ENCODE assay signal across 14 cellular contexts in genomic region chr1:203684077-203684476, GRCh38. TPM values are rescaled to one million over a fixed set of nuclear protein-coding genes. Genes with fewer than 3 reads are reported as not detected.
A peak's percentile ranks its signal among the peaks of the same experiment; 100 is the strongest.
DNase-seq lines count a peak whose midpoint lies in the region; ATAC-seq and TF ChIP-seq lines count a peak whose summit lies in the region.
"Had no signal": no experiment of that assay in that cellular context is flagged by ENCODE, and none has a peak within 500 bp of the region (broad histone marks: within the 10 kb centered on the region; RNA-seq: fewer than 3 reads in every experiment).

No MANE protein-coding gene starts in this region.

- ATAC-seq in activated T-cell treated with anti-CD3 and anti-CD28 coated beads, Interleukin-2, amount 50 U/mL, for 72 hours (replicated peaks in 1 of 2), result no peak
- ATAC-seq in lower lobe of right lung (no peak), HG02588 (IDR thresholded peaks at IDR 0.05; ENCODE audit: unreplicated experiment) (no peak)

- no peak overlapping the region for H3K4me3 ChIP-seq in lower lobe of right lung
- H3K4me3 ChIP-seq: GM23248 had no signal

- no peak for TF ChIP-seq CTCF in lower lobe of right lung (IDR thresholded peaks at IDR 0.05)

- peak overlapping the region in 1 of 2 donors; percentile 16 for H3K4me3 Mint-ChIP-seq in activated T-cell treated with anti-CD3 and anti-CD28 coated beads, Interleukin-2, amount 50 U/mL, for 72 hours
- no peak overlapping the region for H3K4me3 Mint-ChIP-seq in activated T-helper 1 cell treated with anti-CD3 and anti-CD28 coated beads, Interleukin-12 subunit alpha, Interleukin-12 subunit beta, Interleukin-2, Interleukin-4 antibody, amounts not matched to agents 30 ng/mL and 10 ng/mL and 1 ng/mL, durations not matched to agents 14 hours and 24 hours and 36 hours

- peak overlapping the region; percentile 26 for H3K27ac ChIP-seq in lower lobe of right lung
- H3K27ac ChIP-seq: GM23248 had no signal

- no peaks in the 10 kb centered on the region for H3K9me3 Mint-ChIP-seq in activated T-cell treated with anti-CD3 and anti-CD28 coated beads, Interleukin-2, amount 50 U/mL, for 72 hours
- H3K9me3 Mint-ChIP-seq in activated T-helper 1 cell treated with anti-CD3 and anti-CD28 coated beads, Interleukin-12 subunit alpha, Interleukin-12 subunit beta, Interleukin-2, Interleukin-4 antibody, amounts not matched to agents 30 ng/mL and 10 ng/mL and 1 ng/mL, durations not matched to agents 14 hours and 24 hours and 36 hours, result no peaks in the 10 kb centered on the region

- no peaks in the 10 kb centered on the region for H3K27me3 Mint-ChIP-seq in activated T-cell treated with anti-CD3 and anti-CD28 coated beads, Interleukin-2, amount 50 U/mL, for 72 hours (ENCODE audit: low read depth)
- no peaks in the 10 kb centered on the region for H3K27me3 Mint-ChIP-seq in activated T-helper 1 cell treated with anti-CD3 and anti-CD28 coated beads, Interleukin-12 subunit alpha, Interleukin-12 subunit beta, Interleukin-2, Interleukin-4 antibody, amounts not matched to agents 30 ng/mL and 10 ng/mL and 1 ng/mL, durations not matched to agents 14 hours and 24 hours and 36 hours (ENCODE audit: insufficient read depth)

- H3K36me3 ChIP-seq in lower lobe of right lung, result peaks cover 48% of the 10 kb centered on the region
- H3K36me3 ChIP-seq: BE2C had no signal

- intact Hi-C loops in activated T-helper 1 cell treated with anti-CD3 and anti-CD28 coated beads, Interleukin-12 subunit alpha, Interleukin-12 subunit beta, Interleukin-2, Interleukin-4 antibody, amounts not matched to agents 30 ng/mL and 10 ng/mL and 1 ng/mL, durations not matched to agents 14 hours and 24 hours and 36 hours (cut with micrococcal nuclease), result no loop called here
- intact Hi-C loops in lower lobe of right lung (cut with DNase I), result no loop called here

- H3K27me3 ChIP-seq in lower lobe of right lung (ENCODE audit: low read depth), result no peaks in the 10 kb centered on the region
- H3K27me3 ChIP-seq: BE2C had no signal

- H3K27ac Mint-ChIP-seq in activated T-cell treated with anti-CD3 and anti-CD28 coated beads, Interleukin-2, amount 50 U/mL, for 72 hours, result peak overlapping the region; percentile 88
- peak overlapping the region; percentile 95 for H3K27ac Mint-ChIP-seq in activated T-helper 1 cell treated with anti-CD3 and anti-CD28 coated beads, Interleukin-12 subunit alpha, Interleukin-12 subunit beta, Interleukin-2, Interleukin-4 antibody, amounts not matched to agents 30 ng/mL and 10 ng/mL and 1 ng/mL, durations not matched to agents 14 hours and 24 hours and 36 hours

- peaks cover 33% of the 10 kb centered on the region for H3K4me1 ChIP-seq in lower lobe of right lung
- H3K4me1 ChIP-seq: BE2C had no signal

- no peak for DNase-seq in activated T-cell treated with anti-CD3 and anti-CD28 coated beads, Interleukin-2, amount 50 U/mL, for 72 hours
- DNase-seq in activated T-cell treated with anti-CD3 and anti-CD28 coated beads, Interleukin-2, amount 50 U/mL, for 1 hour, result no peak
- no peak for DNase-seq in activated T-helper 1 cell treated with anti-CD3 and anti-CD28 coated beads, Interleukin-12 subunit alpha, Interleukin-12 subunit beta, Interleukin-2, Interleukin-4 antibody, amounts not matched to agents 30 ng/mL and 10 ng/mL and 1 ng/mL, durations not matched to agents 14 hours and 24 hours and 36 hours (ENCODE audit: low spot score)
- DNase-seq in lower lobe of right lung (no peak), NCI-H2029 treated with DMSO at 0.1 percent for 48 hours (lab: John Stamatoyannopoulos, UW) (no peak)
- no peak for DNase-seq in activated CD8-positive, alpha-beta memory T cell treated with anti-CD3 and anti-CD28 coated beads for 24 hours
- DNase-seq: BE2C, DMS 273 treated with DMSO at 0.1 percent for 48 hours, GM23248, KG1, NCI-H1092 treated with DMSO at 0.1 percent for 48 hours, NCI-H1694, NCI-H69 had no signal

- peaks cover 42% of the 10 kb centered on the region for H3K4me1 Mint-ChIP-seq in activated T-cell treated with anti-CD3 and anti-CD28 coated beads, Interleukin-2, amount 50 U/mL, for 72 hours (ENCODE audit: low read depth)
- H3K4me1 Mint-ChIP-seq in activated T-helper 1 cell treated with anti-CD3 and anti-CD28 coated beads, Interleukin-12 subunit alpha, Interleukin-12 subunit beta, Interleukin-2, Interleukin-4 antibody, amounts not matched to agents 30 ng/mL and 10 ng/mL and 1 ng/mL, durations not matched to agents 14 hours and 24 hours and 36 hours (ENCODE audit: low read depth), result peaks cover 60% of the 10 kb centered on the region

- H3K36me3 Mint-ChIP-seq in activated T-cell treated with anti-CD3 and anti-CD28 coated beads, Interleukin-2, amount 50 U/mL, for 72 hours (ENCODE audit: insufficient read depth in 2 of 2), result peaks cover 6 to 8% of the 10 kb centered on the region in 2 donors
- peaks cover 44% of the 10 kb centered on the region for H3K36me3 Mint-ChIP-seq in activated T-helper 1 cell treated with anti-CD3 and anti-CD28 coated beads, Interleukin-12 subunit alpha, Interleukin-12 subunit beta, Interleukin-2, Interleukin-4 antibody, amounts not matched to agents 30 ng/mL and 10 ng/mL and 1 ng/mL, durations not matched to agents 14 hours and 24 hours and 36 hours (ENCODE audit: low read depth)

- no peaks in the 10 kb centered on the region for H3K9me3 ChIP-seq in lower lobe of right lung
- H3K9me3 ChIP-seq: BE2C had no signal

RNA-seq across cellular contexts. Expression of gene ATP2B4, which starts 57.4 kb away (rescaled TPM):
- total RNA-seq in activated T-cell treated with anti-CD3 and anti-CD28 coated beads, Interleukin-2, amount 50 U/mL, for 72 hours, result 10 to 100 TPM; 34.1 to 65.5 TPM
- 47.4 and 49.8 TPM in 2 replicates for total RNA-seq in activated T-helper 1 cell treated with anti-CD3 and anti-CD28 coated beads, Interleukin-12 subunit alpha, Interleukin-12 subunit beta, Interleukin-2, Interleukin-4 antibody, amounts not matched to agents 30 ng/mL and 10 ng/mL and 1 ng/mL, durations not matched to agents 14 hours and 24 hours and 36 hours
- total RNA-seq in lower lobe of right lung, result 92.3 TPM
